ENCODE assay signal across 8 cellular contexts in the genomic region with DNA sequence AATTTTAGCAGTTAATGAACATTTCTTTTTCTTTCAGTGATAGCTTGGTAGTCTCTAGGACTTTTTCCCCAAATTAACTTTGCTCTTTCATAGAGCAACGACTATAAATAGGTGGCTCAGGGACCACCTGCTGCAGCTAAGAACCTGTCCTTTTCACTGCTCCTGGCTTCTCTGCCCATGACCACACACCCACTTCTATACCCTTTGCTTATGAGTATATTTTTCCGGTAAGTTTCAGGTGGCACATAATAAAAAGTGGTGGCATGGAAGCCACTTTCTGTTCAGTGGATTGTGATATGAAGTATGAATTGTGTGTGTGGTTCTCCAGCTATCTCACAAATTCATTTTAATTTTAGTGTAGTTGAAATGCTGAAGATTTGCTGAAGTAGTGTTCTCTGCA. TPM values are rescaled to one million over a fixed set of nuclear protein-coding genes. Genes with fewer than 3 reads are reported as not detected.
DNase-seq lines count a peak whose midpoint lies in the region; ATAC-seq, FAIRE-seq and TF ChIP-seq lines count a peak whose summit lies in the region.

No MANE protein-coding gene starts in this region.

- RAD21 ChIA-PET in GM12878 (lab: Charles Lee; ENCODE audit: unreplicated experiment), result interaction anchor here (0.8 to 3.5 kb wide), 6 partner anchors 24 to 160 kb away, joined by 3 to 11 read pairs (median 5); no protein-coding TSS in a partner anchor

- H3K9ac ChIP-seq in GM12878 (ENCODE audit: control insufficient read depth, insufficient read depth, low read length), result peak overlapping the region; percentile 92

- no peak for FAIRE-seq in GM12878 (lab: Jason Lieb, UNC)

- no TSS peak for BruUV-seq in GM12878 (replicated peaks; lab: Mats Ljungman, UMichigan)

- H3K9me3 ChIP-seq in GM12878 (replicated peaks; ENCODE audit: control insufficient read depth, insufficient read depth, low read length), result no peaks in the 10 kb centered on the region

- intact Hi-C loops in CD14-positive monocyte (cut with micrococcal nuclease), result no loop called here
- intact Hi-C loops in GM12878 (cut with micrococcal nuclease; ENCODE audit: unreplicated experiment), result loop anchor here (2.0 to 10.0 kb wide), 3 partner anchors 95 to 583 kb away; no protein-coding TSS in a partner anchor

- no peak for TF ChIP-seq POLR2A in GM12878 (IDR thresholded peaks at IDR 0.05; ENCODE audit: low read depth, low read length)

- H3K79me2 ChIP-seq in GM12878 (ENCODE audit: control insufficient read depth, insufficient read depth, low read length), result peaks cover 24% of the 10 kb centered on the region

- peak overlapping the region; percentile 66 to 100 (median 99) for H3K27ac Mint-ChIP-seq in CD14-positive monocyte
- H3K27ac Mint-ChIP-seq in IgD-negative memory B cell, result peak overlapping the region in 1 of 3 donors; percentile 98
- peak overlapping the region; percentile 94 to 98 for H3K27ac Mint-ChIP-seq in natural killer cell treated with Interleukin-12 subunit alpha and Interleukin-12 subunit beta and Interleukin-15 and Interleukin-18, amount 100 ng/mL, for 72 hours

- H3K27me3 ChIP-seq in GM12878 (replicated peaks in 1 of 2; ENCODE audit: control insufficient read depth in 2 of 2, insufficient read depth in 2 of 2, low read length in 1 of 2), result no peaks in the 10 kb centered on the region

- 0 out of 2 replicates have a peak, but pooled peaks cover 5% of the 10 kb centered on the region for H3K4me1 ChIP-seq in GM12878 (ENCODE audit: control insufficient read depth, insufficient read depth, low read length)

- TF ChIP-seq CTCF in CD14-positive monocyte (IDR thresholded peaks at IDR 0.05), result no peak
- TF ChIP-seq CTCF in GM12878 (IDR thresholded peaks at IDR 0.05 in 2 of 3, conservative IDR thresholded peaks at IDR 0.05 in 1 of 3; ENCODE audit: control insufficient read depth in 2 of 3, extremely low read depth in 1 of 3, insufficient read depth in 1 of 3, low read depth in 3 of 3, low read length in 3 of 3), result no peak

- DNase-seq in CD14-positive monocyte (ENCODE audit: low spot score) (no peak), GM12878 (ENCODE audit: low read depth, low spot score) (no peak), NCI-H2227 (lab: John Stamatoyannopoulos, UW; ENCODE audit: unreplicated experiment) (no peak), NCI-H128 (lab: John Stamatoyannopoulos, UW; ENCODE audit: unreplicated experiment) (no peak), HPDE6-E6E7 (ENCODE audit: extremely low spot score) (no peak)
- no peak for DNase-seq in natural killer cell treated with Interleukin-12 subunit alpha and Interleukin-12 subunit beta and Interleukin-15 and Interleukin-18, amount 100 ng/mL, for 72 hours (ENCODE audit: low spot score)

- ATAC-seq in GM12878 (peak; percentile 5; the same call in 2 of the 3 replicates), GM21576 (IDR thresholded peaks at IDR 0.05; ENCODE audit: unreplicated experiment) (no peak)
- no peak for ATAC-seq in natural killer cell treated with Interleukin-12 subunit alpha and Interleukin-12 subunit beta and Interleukin-15 and Interleukin-18, amount 100 ng/mL, for 72 hours

- H4K20me1 ChIP-seq in GM12878 (ENCODE audit: control insufficient read depth, insufficient read depth), result no peaks in the 10 kb centered on the region

- in situ Hi-C loops in GM12878 (cut with MboI), result loop anchor here (25.0 kb wide), 1 partner anchor 585 kb away; no protein-coding TSS in a partner anchor

- peak overlapping the region in 1 of 2 donors; percentile 95 for H3K4me3 Mint-ChIP-seq in CD14-positive monocyte
- peak overlapping the region; percentile 94 to 99 (median 96) for H3K4me3 Mint-ChIP-seq in IgD-negative memory B cell
- H3K4me3 Mint-ChIP-seq in natural killer cell treated with Interleukin-12 subunit alpha and Interleukin-12 subunit beta and Interleukin-15 and Interleukin-18, amount 100 ng/mL, for 72 hours, result peak overlapping the region; percentile 92

- SMC1A ChIA-PET in GM12878 (lab: Charles Lee; ENCODE audit: uncharacterized antibody, unreplicated experiment), result interaction anchor here (0.9 to 2.5 kb wide), 14 partner anchors 9 to 674 kb away, joined by 3 to 11 read pairs (median 4); no protein-coding TSS in a partner anchor

- 48% methylated on average over 2 of the region's 2 CpGs for WGBS in GM12878 (ENCODE audit: insufficient coverage, insufficient replicate concordance, low lambda C conversion rate, missing lambda C conversion rate)

- CTCF ChIA-PET in GM12878 (lab: Yijun Ruan, JAX), result interaction anchor here (0.9 to 3.4 kb wide), 2 partner anchors 145 to 161 kb away, joined by 3 to 23 read pairs; no protein-coding TSS in a partner anchor

- H3K27ac ChIP-seq in GM12878 (ENCODE audit: control insufficient read depth, insufficient read depth), result peak overlapping the region; percentile 97; the same call in 1 of the 2 replicates

- H2AFZ ChIP-seq in GM12878 (ENCODE audit: control insufficient read depth, low read depth, low read length), result no peak overlapping the region; the same call in 1 of the 2 replicates

- TF ChIP-seq RAD21 in GM12878 (IDR thresholded peaks at IDR 0.05; ENCODE audit: insufficient read depth, low read depth, low read length), result no peak

- H3K4me1 Mint-ChIP-seq in CD14-positive monocyte, result peaks cover 16% of the 10 kb centered on the region
- H3K4me1 Mint-ChIP-seq in IgD-negative memory B cell, result peaks cover 17 to 20% (median 17%) of the 10 kb centered on the region in 3 donors
- peaks cover 14 to 19% of the 10 kb centered on the region in 2 donors for H3K4me1 Mint-ChIP-seq in natural killer cell treated with Interleukin-12 subunit alpha and Interleukin-12 subunit beta and Interleukin-15 and Interleukin-18, amount 100 ng/mL, for 72 hours (ENCODE audit: low read depth in 2 of 2)

- peak overlapping the region; percentile 90 for H3K4me3 ChIP-seq in GM12878

- H3K9me3 Mint-ChIP-seq in CD14-positive monocyte (peaks cover 0 to 2% (median 0%) of the 10 kb centered on the region in 7 donors), IgD-negative memory B cell (no peaks in the 10 kb centered on the region)
- H3K9me3 Mint-ChIP-seq in natural killer cell treated with Interleukin-12 subunit alpha and Interleukin-12 subunit beta and Interleukin-15 and Interleukin-18, amount 100 ng/mL, for 72 hours, result no peaks in the 10 kb centered on the region

- POLR2A ChIA-PET in GM12878 (lab: Charles Lee), result interaction anchor here (0.6 to 2.0 kb wide), 4 partner anchors 10 to 89 kb away, joined by 3 to 12 read pairs (median 4); no protein-coding TSS in a partner anchor

- H3K4me2 ChIP-seq in GM12878 (ENCODE audit: control insufficient read depth, insufficient read depth), result peak overlapping the region; percentile 97

- H3K36me3 ChIP-seq in GM12878 (ENCODE audit: control insufficient read depth in 2 of 2, insufficient read depth in 2 of 2, low read length in 1 of 2), result peaks cover 0 to 6% of the 10 kb centered on the region in 2 experiments; a peak in 1 of 4 replicates

- H3K36me3 Mint-ChIP-seq in CD14-positive monocyte (peaks cover 31 to 39% of the 10 kb centered on the region in 2 donors), IgD-negative memory B cell (no peaks in the 10 kb centered on the region)
- peaks cover 10% of the 10 kb centered on the region for H3K36me3 Mint-ChIP-seq in natural killer cell treated with Interleukin-12 subunit alpha and Interleukin-12 subunit beta and Interleukin-15 and Interleukin-18, amount 100 ng/mL, for 72 hours

- TF ChIP-seq EP300 in GM12878 (IDR thresholded peaks at IDR 0.05; ENCODE audit: borderline replicate concordance in 1 of 2, control insufficient read depth in 1 of 2, low read depth in 2 of 2, low read length in 2 of 2), result no peak

- H3K27me3 Mint-ChIP-seq in CD14-positive monocyte (ENCODE audit: low read depth in 3 of 3) (peaks cover 1 to 5% (median 2%) of the 10 kb centered on the region in 3 donors), IgD-negative memory B cell (peaks cover 2% of the 10 kb centered on the region)
- H3K27me3 Mint-ChIP-seq in natural killer cell treated with Interleukin-12 subunit alpha and Interleukin-12 subunit beta and Interleukin-15 and Interleukin-18, amount 100 ng/mL, for 72 hours, result peaks cover 0 to 2% of the 10 kb centered on the region in 2 donors

RNA-seq across cellular contexts. Expression of gene ING3, which starts 1.2 kb away (rescaled TPM):
- 10 to 100 TPM; 25.9 to 26.9 TPM for polyA plus RNA-seq in CD14-positive monocyte
- polyA plus RNA-seq in IgD-negative memory B cell, result 29.4 TPM
- total RNA-seq in GM12878 (2013; cell fraction: nucleolus; rRNA removed), result 47.7 and 58.3 TPM in 2 replicates
- total RNA-seq in GM12878 (2014; rRNA removed), result 12.9 and 13.2 TPM in 2 replicates
- total RNA-seq in GM12878 (2014; rRNA removed; fragmentation: Illumina TruSeq; extraction: Trizol), result 18.4 and 21.1 TPM in 2 replicates
- 15.2 and 15.5 TPM in 2 replicates for total RNA-seq in GM12878 (2021)
- polyA plus RNA-seq in GM12878 (2011; ENCODE audit: low read depth), result 10.7 TPM
- 40.3 and 57.9 TPM in 2 replicates for polyA plus RNA-seq in GM12878 (2011; rRNA removed)
- 12.5 and 13.1 TPM in 2 replicates for polyA plus RNA-seq in GM12878 (2011; cell fraction: cytosol; rRNA removed)
- polyA plus RNA-seq in GM12878 (2011; cell fraction: nucleus; rRNA removed), result 23.3 and 27.5 TPM in 2 replicates
- polyA plus RNA-seq in GM12878 (2012), result 15.1 and 15.7 TPM in 2 replicates
- 24.7 and 28.0 TPM in 2 replicates for polyA plus RNA-seq in GM12878 (2014; fragmentation: Illumina TruSeq; extraction: Trizol)
- 10 to 100 TPM; 44.3 to 60.8 TPM for polyA plus RNA-seq in GM12878 (2014; fragmentation: Nextera tagmentation; extraction: Ambion mirVana)
- polyA plus RNA-seq in GM12878 (2014; rRNA removed), result 9.8 and 12.1 TPM in 2 replicates
- polyA plus RNA-seq in GM12878 (2016; fragmentation: Nextera tagmentation; extraction: Ambion mirVana), result 10 to 100 TPM; 33.0 to 41.1 TPM
- 29.3 and 49.2 TPM in 2 replicates for polyA minus RNA-seq in GM12878 (2011; rRNA and poly(A)+ RNA removed)
- polyA minus RNA-seq in GM12878 (2011; cell fraction: cytosol; rRNA and poly(A)+ RNA removed), result 6.7 and 13.0 TPM in 2 replicates
- polyA minus RNA-seq in GM12878 (2011; cell fraction: nucleus; rRNA and poly(A)+ RNA removed), result 26.7 and 28.2 TPM in 2 replicates
- total RNA-seq in natural killer cell treated with Interleukin-12 subunit alpha and Interleukin-12 subunit beta and Interleukin-15 and Interleukin-18, amount 100 ng/mL, for 72 hours, result 10 to 100 TPM; 20.3 to 32.2 TPM

RNA-seq across cellular contexts. Expression of gene CPED1, which starts 36.7 kb away (rescaled TPM):
- polyA plus RNA-seq in CD14-positive monocyte (10 to 100 TPM; 20.4 to 30.0 TPM), IgD-negative memory B cell (3.8 TPM), GM12878 (2011; rRNA removed) (0.04 and 0.10 TPM in 2 replicates), GM12878 (2014; fragmentation: Illumina TruSeq; extraction: Trizol) (0.01 TPM in 1 of 2 replicates, not detected in the other), GM12878 (2014; fragmentation: Nextera tagmentation; extraction: Ambion mirVana) (under 1 TPM; 0.02 to 0.05 TPM), GM12878 (2014; rRNA removed) (0.40 TPM in 1 of 2 replicates, not detected in the other), GM12878 (2016; fragmentation: Nextera tagmentation; extraction: Ambion mirVana) (under 1 TPM; 0.05 to 0.19 TPM)
- 0.20 and 0.38 TPM in 2 replicates for total RNA-seq in GM12878 (2013; cell fraction: nucleolus; rRNA removed)
- total RNA-seq in GM12878 (2014; rRNA removed) (0.05 and 0.11 TPM in 2 replicates), GM12878 (2014; rRNA removed; fragmentation: Illumina TruSeq; extraction: Trizol) (not detected in 2 replicates), GM12878 (2021) (0.21 and 0.77 TPM in 2 replicates)
- not detected for polyA plus RNA-seq in GM12878 (2011; ENCODE audit: low read depth)
- polyA plus RNA-seq in GM12878 (2011; cell fraction: cytosol; rRNA removed), result 0.12 TPM in 1 of 2 replicates, not detected in the other
- polyA plus RNA-seq in GM12878 (2011; cell fraction: nucleus; rRNA removed), result 0.03 and 0.06 TPM in 2 replicates
- 0.06 TPM in 1 of 2 replicates, not detected in the other for polyA plus RNA-seq in GM12878 (2012)
- 0.15 and 0.31 TPM in 2 replicates for polyA minus RNA-seq in GM12878 (2011; rRNA and poly(A)+ RNA removed)
- not detected in 2 replicates for polyA minus RNA-seq in GM12878 (2011; cell fraction: cytosol; rRNA and poly(A)+ RNA removed)
- polyA minus RNA-seq in GM12878 (2011; cell fraction: nucleus; rRNA and poly(A)+ RNA removed), result 0.29 and 0.36 TPM in 2 replicates
- total RNA-seq in natural killer cell treated with Interleukin-12 subunit alpha and Interleukin-12 subunit beta and Interleukin-15 and Interleukin-18, amount 100 ng/mL, for 72 hours, result not detected
